ENCODE assay signal across 7 cellular contexts in the genomic region with DNA sequence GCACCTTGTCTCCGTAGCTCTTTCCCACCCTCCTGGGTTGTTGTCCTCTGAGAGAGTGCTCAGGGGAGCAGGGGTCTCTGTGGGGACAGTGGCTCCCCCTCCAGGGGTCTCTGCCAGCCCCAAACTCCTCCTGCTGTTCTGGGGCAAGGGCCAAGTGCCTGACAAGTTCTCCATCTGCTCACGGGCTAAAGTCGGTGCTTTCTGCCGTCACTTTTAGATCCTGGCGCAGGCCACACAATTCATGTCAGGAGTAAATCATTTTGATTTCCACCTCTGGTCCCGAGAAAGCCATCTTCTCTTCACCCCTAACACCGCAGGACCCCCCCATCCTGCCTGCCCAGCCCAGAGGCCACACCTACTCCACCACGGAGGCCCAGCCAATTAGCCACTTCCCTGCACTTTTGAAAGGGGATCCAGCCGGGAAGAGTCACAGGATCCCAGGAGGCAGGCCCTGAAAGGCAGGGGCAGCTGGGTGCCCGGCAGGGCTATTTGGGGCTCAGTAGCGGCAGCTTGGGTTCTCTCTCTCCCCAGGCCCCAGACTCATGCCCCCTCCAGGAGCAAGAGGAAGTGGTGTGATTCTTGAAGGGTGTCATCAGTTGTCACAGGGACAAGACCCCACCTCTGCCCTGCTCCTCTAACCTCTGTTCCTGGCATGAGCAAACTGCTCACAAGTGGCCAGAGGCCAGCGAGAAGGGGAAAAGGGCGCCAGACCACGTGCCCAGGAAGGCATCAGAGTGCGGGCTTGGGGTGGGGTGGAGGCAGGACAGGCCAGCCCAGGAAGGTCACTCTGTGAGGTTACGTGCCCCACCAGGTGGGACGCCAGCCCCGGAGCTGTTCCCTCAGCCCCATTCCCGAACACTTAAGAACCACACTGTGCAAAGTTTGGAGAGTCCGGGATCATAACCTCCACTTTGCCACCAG. TPM values are rescaled to one million over a fixed set of nuclear protein-coding genes. Genes with fewer than 3 reads are reported as not detected.
DNase-seq lines count a peak whose midpoint lies in the region; ATAC-seq, FAIRE-seq and TF ChIP-seq lines count a peak whose summit lies in the region.

No MANE protein-coding gene starts in this region.

- no peaks in the 10 kb centered on the region for H3K9me1 ChIP-seq in endothelial cell of umbilical vein (replicated peaks; ENCODE audit: control insufficient read depth, extremely low read depth, insufficient read depth, low read length)

- FAIRE-seq in endothelial cell of umbilical vein (lab: Jason Lieb, UNC): no peak

- intact Hi-C loops in PC-9 (cut with micrococcal nuclease; ENCODE audit: unreplicated experiment) (loop anchor here (1.0 kb wide), 1 partner anchor 21 kb away; no protein-coding TSS in a partner anchor), endothelial cell of umbilical vein (cut with micrococcal nuclease) (no loop called here)

- H3K9me2 ChIP-seq in GM23338 (ENCODE audit: insufficient read depth): no peaks in the 10 kb centered on the region
- H3K9me2 ChIP-seq in PC-9 (ENCODE audit: insufficient read depth): no peaks in the 10 kb centered on the region

- ATAC-seq in GM23338 (peak; percentile 64), HG02610 (IDR thresholded peaks at IDR 0.05; ENCODE audit: unreplicated experiment) (no peak), HG02642 (IDR thresholded peaks at IDR 0.05; ENCODE audit: poor library complexity, unreplicated experiment) (no peak)

- H3K9me3 ChIP-seq in PC-9 (ENCODE audit: insufficient read depth, low read depth) (no peaks in the 10 kb centered on the region), endothelial cell of umbilical vein (replicated peaks; ENCODE audit: control insufficient read depth, insufficient read depth, low read length) (no peaks in the 10 kb centered on the region)

- peak overlapping the region; percentile 73 for H3K4me3 ChIP-seq in GM23338
- H3K4me3 ChIP-seq in PC-9: peak overlapping the region; percentile 70
- peak overlapping the region; percentile 25 to 50 (median 49) for H3K4me3 ChIP-seq in endothelial cell of umbilical vein (replicated peaks in 1 of 3; ENCODE audit: insufficient read depth in 1 of 3, low read depth in 1 of 3, low read length in 3 of 3)

- peak overlapping the region; percentile 17 for H3K9ac ChIP-seq in endothelial cell of umbilical vein (replicated peaks; ENCODE audit: extremely low read depth, insufficient read depth, low read length)

- H3K36me3 Mint-ChIP-seq in GM23338 (ENCODE audit: low read depth): peaks cover 7% of the 10 kb centered on the region; the same call in 2 of the 3 replicates
- no peaks in the 10 kb centered on the region for H3K36me3 Mint-ChIP-seq in osteocyte (ENCODE audit: unreplicated experiment)

- H2AFZ ChIP-seq in GM23338: no peak overlapping the region
- peak overlapping the region; percentile 84 for H2AFZ ChIP-seq in PC-9
- peak overlapping the region; percentile 88 for H2AFZ ChIP-seq in endothelial cell of umbilical vein (ENCODE audit: low read depth, low read length)

- no peak overlapping the region for H3K27ac Mint-ChIP-seq in GM23338
- peak overlapping the region; percentile 10 for H3K27ac Mint-ChIP-seq in osteocyte (ENCODE audit: unreplicated experiment)

- DNase-seq in GM23338 (ENCODE audit: low spot score) (peak; percentile 67), PC-9 (peak in 1 of 2 experiments; percentile 28), endothelial cell of umbilical vein (ENCODE audit: low read depth, low spot score) (no peak), osteocyte (ENCODE audit: extremely low spot score, unreplicated experiment) (no peak), NCI-H128 (lab: John Stamatoyannopoulos, UW; ENCODE audit: unreplicated experiment) (no peak)

- no peak overlapping the region for H3K27ac ChIP-seq in GM23338 (ENCODE audit: low read depth)
- no peak overlapping the region for H3K27ac ChIP-seq in PC-9
- H3K27ac ChIP-seq in endothelial cell of umbilical vein (ENCODE audit: insufficient read depth, low read depth, low read length): no peak overlapping the region

- H3K4me1 Mint-ChIP-seq in GM23338 (peaks cover 10% of the 10 kb centered on the region; the same call in 2 of the 3 replicates), osteocyte (ENCODE audit: unreplicated experiment) (peaks cover 14% of the 10 kb centered on the region)

- no peaks in the 10 kb centered on the region for H3K36me3 ChIP-seq in GM23338 (ENCODE audit: insufficient read depth)
- H3K36me3 ChIP-seq in PC-9 (ENCODE audit: low read depth): peaks cover 4% of the 10 kb centered on the region; the same call in 1 of the 2 replicates
- H3K36me3 ChIP-seq in endothelial cell of umbilical vein (ENCODE audit: control insufficient read depth in 2 of 2, extremely low read depth in 1 of 2, insufficient read depth in 2 of 2, low read length in 2 of 2): no peaks in the 10 kb centered on the region

- CTCF ChIA-PET in PC-9 (lab: Charles Lee) (interaction anchor here (0.9 kb wide), 1 partner anchor 12 kb away, joined by 3 read pairs; no protein-coding TSS in a partner anchor), endothelial cell of umbilical vein (lab: Charles Lee) (interaction anchor here (0.6 to 1.8 kb wide), 7 partner anchors 17 to 165 kb away, joined by 3 to 9 read pairs (median 4); no protein-coding TSS in a partner anchor)

- H3K4me3 Mint-ChIP-seq in GM23338: peak overlapping the region; percentile 81
- H3K4me3 Mint-ChIP-seq in osteocyte (ENCODE audit: unreplicated experiment): peak overlapping the region; percentile 64

- peak overlapping the region; percentile 87 for H3K4me2 ChIP-seq in GM23338
- H3K4me2 ChIP-seq in PC-9: peak overlapping the region; percentile 94
- H3K4me2 ChIP-seq in endothelial cell of umbilical vein (ENCODE audit: insufficient read depth, low read length): peak overlapping the region; percentile 63

- TSS peak; percentile 31 for BruUV-seq in PC-9 (replicated peaks; lab: Mats Ljungman, UMichigan)
- BruUV-seq in endothelial cell of umbilical vein (replicated peaks; lab: Mats Ljungman, UMichigan): no TSS peak

- POLR2A ChIA-PET in PC-9 (lab: Charles Lee; ENCODE audit: unreplicated experiment) (interaction anchor here (0.6 kb wide), 1 partner anchor 153 kb away, joined by 3 read pairs; the partner anchor contains the start of gene PRDX5), endothelial cell of umbilical vein (lab: Charles Lee) (interaction anchor here (2.1 kb wide), 1 partner anchor 21 kb away, joined by 6 read pairs; the partner anchor contains the start of gene STIP1)

- TF ChIP-seq CTCF in GM23338 (conservative IDR thresholded peaks at IDR 0.05; ENCODE audit: low read depth in 2 of 2) (no peak), PC-9 (conservative IDR thresholded peaks at IDR 0.05) (no peak), endothelial cell of umbilical vein (IDR thresholded peaks at IDR 0.05; ENCODE audit: extremely low read depth in 1 of 2, insufficient read depth in 1 of 2, low read depth in 1 of 2, low read length in 2 of 2) (no peak), osteocyte (IDR thresholded peaks at IDR 0.05) (no peak)

- dilution Hi-C loops in endothelial cell of umbilical vein (cut with MboI; ENCODE audit: extremely low pct_ligation_motif_present, low sequenced_read_pairs): no loop called here

- H3K79me2 ChIP-seq in GM23338 (replicated peaks; ENCODE audit: insufficient read depth): no peaks in the 10 kb centered on the region
- H3K79me2 ChIP-seq in PC-9 (ENCODE audit: low read depth): peaks cover 31% of the 10 kb centered on the region
- H3K79me2 ChIP-seq in endothelial cell of umbilical vein (ENCODE audit: control insufficient read depth, insufficient read depth, low read length): peaks cover 11% of the 10 kb centered on the region

- no peak for TF ChIP-seq POLR2A in endothelial cell of umbilical vein (IDR thresholded peaks at IDR 0.05; ENCODE audit: low read depth, low read length)

- peaks cover 27% of the 10 kb centered on the region for H3K27me3 Mint-ChIP-seq in GM23338 (ENCODE audit: insufficient read depth, low read depth, poor library complexity)
- H3K27me3 Mint-ChIP-seq in osteocyte (ENCODE audit: unreplicated experiment): no peaks in the 10 kb centered on the region

- H3K9me3 Mint-ChIP-seq in GM23338 (peaks cover under 1% of the 10 kb centered on the region; the same call in 1 of the 3 replicates), osteocyte (ENCODE audit: unreplicated experiment) (no peaks in the 10 kb centered on the region)

- H3K4me1 ChIP-seq in GM23338 (ENCODE audit: insufficient read depth) (peaks cover 14% of the 10 kb centered on the region; the same call in 1 of the 2 replicates), PC-9 (replicated peaks; ENCODE audit: insufficient read depth) (peaks cover 22% of the 10 kb centered on the region), endothelial cell of umbilical vein (ENCODE audit: control insufficient read depth, extremely low read depth, insufficient read depth, low read length) (peaks cover 7% of the 10 kb centered on the region)

- peaks cover 10% of the 10 kb centered on the region for H3K27me3 ChIP-seq in GM23338 (ENCODE audit: insufficient read depth)
- no peaks in the 10 kb centered on the region for H3K27me3 ChIP-seq in PC-9 (ENCODE audit: insufficient read depth, low read depth)
- H3K27me3 ChIP-seq in endothelial cell of umbilical vein (ENCODE audit: control insufficient read depth in 2 of 2, insufficient read depth in 2 of 2, low read length in 2 of 2): no peaks in the 10 kb centered on the region

- H4K20me1 ChIP-seq in GM23338 (replicated peaks; ENCODE audit: insufficient read depth) (peaks cover 10% of the 10 kb centered on the region), PC-9 (ENCODE audit: insufficient read depth) (peaks cover 13% of the 10 kb centered on the region; the same call in 1 of the 2 replicates), endothelial cell of umbilical vein (replicated peaks; ENCODE audit: control insufficient read depth, extremely low read depth, insufficient read depth, low read length) (no peaks in the 10 kb centered on the region)

- H3F3A ChIP-seq in GM23338 (replicated peaks; ENCODE audit: low read depth) (peaks cover 19% of the 10 kb centered on the region), PC-9 (ENCODE audit: insufficient read depth, low read depth) (peaks cover 18% of the 10 kb centered on the region)

RNA-seq across cellular contexts. Expression of gene MACROD1, which starts 1.3 kb away (rescaled TPM):
- total RNA-seq in GM23338 (2014; rRNA removed; shearing (Covaris generic)): 22.2 and 33.0 TPM in 2 replicates
- 51.3 and 51.6 TPM in 2 replicates for polyA plus RNA-seq in GM23338 (2016; fragmentation: Nextera tagmentation; extraction: Ambion mirVana)
- 41.0 and 68.8 TPM in 2 replicates for total RNA-seq in PC-9 (2021)
- 16.2 and 16.6 TPM in 2 replicates for total RNA-seq in endothelial cell of umbilical vein
- polyA plus RNA-seq in endothelial cell of umbilical vein: 11.0 and 16.9 TPM in 2 replicates
- polyA plus RNA-seq in endothelial cell of umbilical vein (2011; cell fraction: cytosol; rRNA removed): 7.2 and 9.5 TPM in 2 replicates
- 8.3 and 11.1 TPM in 2 replicates for polyA plus RNA-seq in endothelial cell of umbilical vein (2011; cell fraction: nucleus; rRNA removed)
- 12.6 and 23.3 TPM in 2 replicates for polyA plus RNA-seq in endothelial cell of umbilical vein (2012)
- polyA minus RNA-seq in endothelial cell of umbilical vein: 2.3 and 2.9 TPM in 2 replicates
- 68.8 TPM for polyA minus RNA-seq in endothelial cell of umbilical vein (2011; cell fraction: cytosol; rRNA and poly(A)+ RNA removed)
- 4.1 and 5.5 TPM in 2 replicates for polyA minus RNA-seq in endothelial cell of umbilical vein (2011; cell fraction: nucleus; rRNA and poly(A)+ RNA removed)
- 22.3 and 29.6 TPM in 2 replicates for total RNA-seq in osteocyte

RNA-seq across cellular contexts. Expression of gene STIP1, which starts 21.3 kb away (rescaled TPM):
- total RNA-seq in GM23338 (2014; rRNA removed; shearing (Covaris generic)): 346 and 351 TPM in 2 replicates
- polyA plus RNA-seq in GM23338 (2016; fragmentation: Nextera tagmentation; extraction: Ambion mirVana) (194 and 213 TPM in 2 replicates), endothelial cell of umbilical vein (91.9 and 117 TPM in 2 replicates)
- total RNA-seq in PC-9 (2021) (267 and 299 TPM in 2 replicates), endothelial cell of umbilical vein (223 and 226 TPM in 2 replicates), osteocyte (109 and 115 TPM in 2 replicates)
- polyA plus RNA-seq in endothelial cell of umbilical vein (2011; cell fraction: cytosol; rRNA removed): 170 and 172 TPM in 2 replicates
- 155 and 161 TPM in 2 replicates for polyA plus RNA-seq in endothelial cell of umbilical vein (2011; cell fraction: nucleus; rRNA removed)
- polyA plus RNA-seq in endothelial cell of umbilical vein (2012): 258 and 277 TPM in 2 replicates
- polyA minus RNA-seq in endothelial cell of umbilical vein: 239 and 261 TPM in 2 replicates
- 194 TPM for polyA minus RNA-seq in endothelial cell of umbilical vein (2011; cell fraction: cytosol; rRNA and poly(A)+ RNA removed)
- 82.1 and 92.5 TPM in 2 replicates for polyA minus RNA-seq in endothelial cell of umbilical vein (2011; cell fraction: nucleus; rRNA and poly(A)+ RNA removed)

RNA-seq across cellular contexts. Expression of gene FERMT3, which starts 41.9 kb away (rescaled TPM):
- total RNA-seq in GM23338 (2014; rRNA removed; shearing (Covaris generic)): 0.43 and 1.5 TPM in 2 replicates
- polyA plus RNA-seq in GM23338 (2016; fragmentation: Nextera tagmentation; extraction: Ambion mirVana): 1.1 and 1.6 TPM in 2 replicates
- total RNA-seq in PC-9 (2021): 5.0 and 6.6 TPM in 2 replicates
- 63.4 and 64.4 TPM in 2 replicates for total RNA-seq in endothelial cell of umbilical vein
- 100 and 111 TPM in 2 replicates for polyA plus RNA-seq in endothelial cell of umbilical vein
- polyA plus RNA-seq in endothelial cell of umbilical vein (2011; cell fraction: cytosol; rRNA removed): 51.2 and 64.3 TPM in 2 replicates
- 115 and 117 TPM in 2 replicates for polyA plus RNA-seq in endothelial cell of umbilical vein (2011; cell fraction: nucleus; rRNA removed)
- polyA plus RNA-seq in endothelial cell of umbilical vein (2012): 25.1 and 55.7 TPM in 2 replicates
- polyA minus RNA-seq in endothelial cell of umbilical vein: 30.1 and 44.0 TPM in 2 replicates
- polyA minus RNA-seq in endothelial cell of umbilical vein (2011; cell fraction: cytosol; rRNA and poly(A)+ RNA removed): not detected
- polyA minus RNA-seq in endothelial cell of umbilical vein (2011; cell fraction: nucleus; rRNA and poly(A)+ RNA removed): 14.4 and 27.5 TPM in 2 replicates
- 0.94 and 1.4 TPM in 2 replicates for total RNA-seq in osteocyte
